In genomic region chr12:76560083-76560491, GRCh38 we compare ENCODE assay signal across 8 cellular contexts. TPM values are rescaled to one million over a fixed set of nuclear protein-coding genes. Genes with fewer than 3 reads are reported as not detected.
DNase-seq lines count a peak whose midpoint lies in the region; ATAC-seq and TF ChIP-seq lines count a peak whose summit lies in the region.

No MANE protein-coding gene starts in this region.

- H3K27ac ChIP-seq in CD4-positive, CD25-positive, alpha-beta regulatory T cell (ENCODE audit: insufficient read depth, low read length, poor library complexity, severe bottlenecking): peak overlapping the region; percentile 91
- H3K27ac ChIP-seq in Karpas-422 (ENCODE audit: low read length): peak overlapping the region; percentile 68
- H3K27ac ChIP-seq in cingulate gyrus (ENCODE audit: low read depth, low read length): peak overlapping the region; percentile 97

- peak overlapping the region; percentile 87 for H3K9ac ChIP-seq in Karpas-422 (ENCODE audit: low read length)

- H3K4me1 ChIP-seq in CD4-positive, CD25-positive, alpha-beta regulatory T cell (ENCODE audit: control insufficient read depth, insufficient read depth, low read length, poor library complexity, severe bottlenecking): peaks cover 38% of the 10 kb centered on the region
- H3K4me1 ChIP-seq in Karpas-422 (ENCODE audit: low read length): peaks cover 62% of the 10 kb centered on the region

- no peaks in the 10 kb centered on the region for H3K9me3 ChIP-seq in CD4-positive, CD25-positive, alpha-beta regulatory T cell (ENCODE audit: control insufficient read depth in 2 of 2, low read length in 2 of 2)
- no peaks in the 10 kb centered on the region for H3K9me3 ChIP-seq in Karpas-422 (ENCODE audit: low read length)

- H3K27me3 Mint-ChIP-seq in CD4-positive, CD25-positive, alpha-beta regulatory T cell: no peaks in the 10 kb centered on the region
- H3K27me3 Mint-ChIP-seq in nephron (ENCODE audit: low read depth): no peaks in the 10 kb centered on the region

- H4K20me1 ChIP-seq in Karpas-422 (ENCODE audit: insufficient read depth, low read depth, low read length): peaks cover 5% of the 10 kb centered on the region; the same call in 1 of the 2 replicates

- no peaks in the 10 kb centered on the region for H3K9me2 ChIP-seq in Karpas-422 (replicated peaks; ENCODE audit: insufficient read depth, low read length)

- H3K79me2 ChIP-seq in Karpas-422 (ENCODE audit: low read length): peaks cover 52% of the 10 kb centered on the region

- peaks cover 4% of the 10 kb centered on the region for H3K36me3 Mint-ChIP-seq in CD4-positive, CD25-positive, alpha-beta regulatory T cell
- peaks cover 3% of the 10 kb centered on the region for H3K36me3 Mint-ChIP-seq in nephron (ENCODE audit: low read depth)

- H3K9me3 Mint-ChIP-seq in CD4-positive, CD25-positive, alpha-beta regulatory T cell: no peaks in the 10 kb centered on the region
- H3K9me3 Mint-ChIP-seq in nephron: no peaks in the 10 kb centered on the region

- TF ChIP-seq CTCF in nephron (IDR thresholded peaks at IDR 0.05; ENCODE audit: unreplicated experiment in 3 of 3): no peak

- peak overlapping the region; percentile 59; the same call in 1 of the 2 replicates for H2AFZ ChIP-seq in Karpas-422 (ENCODE audit: low read length)

- peak overlapping the region; percentile 79 for H3K4me3 ChIP-seq in CD4-positive, CD25-positive, alpha-beta regulatory T cell (ENCODE audit: low read depth, low read length)
- H3K4me3 ChIP-seq in Karpas-422 (ENCODE audit: low read length): peak overlapping the region; percentile 98

- no peak for DNase-seq in CD4-positive, CD25-positive, alpha-beta regulatory T cell
- no peak for DNase-seq in Karpas-422
- no peak for DNase-seq in NCI-H446 treated with DMSO at 0.1 percent for 48 hours (lab: John Stamatoyannopoulos, UW)
- no peak for DNase-seq in NCI-H146 treated with DMSO at 0.1 percent for 48 hours (lab: John Stamatoyannopoulos, UW; ENCODE audit: unreplicated experiment)
- DNase-seq in NCI-H1930 (lab: John Stamatoyannopoulos, UW): no peak

- H3K4me2 ChIP-seq in Karpas-422 (ENCODE audit: low read depth, low read length, poor library complexity, severe bottlenecking): peak overlapping the region; percentile 90

- H3K4me3 Mint-ChIP-seq in CD4-positive, CD25-positive, alpha-beta regulatory T cell: peak overlapping the region; percentile 97
- H3K4me3 Mint-ChIP-seq in nephron: peak overlapping the region; percentile 98 to 99 (median 98)

- ATAC-seq in CD4-positive, CD25-positive, alpha-beta regulatory T cell (ENCODE audit: low read depth in 2 of 2): no peak
- peak; percentile 43 for ATAC-seq in GM21390 (IDR thresholded peaks at IDR 0.05; ENCODE audit: unreplicated experiment)

- H3K4me1 Mint-ChIP-seq in CD4-positive, CD25-positive, alpha-beta regulatory T cell: peaks cover 20 to 51% (median 31%) of the 10 kb centered on the region in 4 donors
- H3K4me1 Mint-ChIP-seq in nephron: peaks cover 18% of the 10 kb centered on the region

- no peaks in the 10 kb centered on the region for H3K36me3 ChIP-seq in CD4-positive, CD25-positive, alpha-beta regulatory T cell (ENCODE audit: control insufficient read depth, insufficient read depth, low read length)
- no peaks in the 10 kb centered on the region for H3K36me3 ChIP-seq in Karpas-422 (ENCODE audit: insufficient read depth, low read length)

- H3K27ac Mint-ChIP-seq in CD4-positive, CD25-positive, alpha-beta regulatory T cell: peak overlapping the region; percentile 93 to 97 (median 96)
- peak overlapping the region; percentile 99 to 100 (median 99) for H3K27ac Mint-ChIP-seq in nephron

- H3K27me3 ChIP-seq in CD4-positive, CD25-positive, alpha-beta regulatory T cell (ENCODE audit: control insufficient read depth, insufficient read depth, low read length): no peaks in the 10 kb centered on the region
- no peaks in the 10 kb centered on the region for H3K27me3 ChIP-seq in Karpas-422 (ENCODE audit: low read length)

RNA-seq across cellular contexts. Expression of gene OSBPL8, which starts 0.5 kb away (rescaled TPM):
- total RNA-seq in CD4-positive, CD25-positive, alpha-beta regulatory T cell: 195 TPM
- polyA plus RNA-seq in CD4-positive, CD25-positive, alpha-beta regulatory T cell: 100 to 1,000 TPM; 129 to 187 (median 153) TPM
- total RNA-seq in Karpas-422 (2014; rRNA removed; shearing (Covaris generic); ENCODE audit: low replicate concordance): 74.3 and 116 TPM in 2 replicates
